In genomic region chr6:89042664-89043063, GRCh38 we compare ENCODE assay signal across 1 cellular context.
TF ChIP-seq lines count a peak whose summit lies in the region.

No MANE protein-coding gene starts in this region.

TF ChIP-seq in A549, 52 proteins besides CTCF, POLR2A, EP300 and RAD21 (continued from another document):
- TF ChIP-seq TFCP2L1 (CRISPR knock-in tag; IDR thresholded peaks at IDR 0.05): no peak
- TF ChIP-seq RCOR1 (IDR thresholded peaks at IDR 0.05; ENCODE audit: low read depth, low read length): no peak
- no peak for TF ChIP-seq NR3C1 (IDR thresholded peaks at IDR 0.05)
- TF ChIP-seq CEBPB (IDR thresholded peaks at IDR 0.05): no peak
- no peak for TF ChIP-seq MAX (IDR thresholded peaks at IDR 0.05)
- TF ChIP-seq POLR2AphosphoS2 (conservative IDR thresholded peaks at IDR 0.05; ENCODE audit: low read length): no peak
- TF ChIP-seq HOXB5 (CRISPR knock-in tag; IDR thresholded peaks at IDR 0.05): no peak
- no peak for TF ChIP-seq JUNB (IDR thresholded peaks at IDR 0.05)
- TF ChIP-seq HOXA7 (CRISPR knock-in tag; IDR thresholded peaks at IDR 0.05): no peak
- TF ChIP-seq PHF8 (IDR thresholded peaks at IDR 0.05; ENCODE audit: borderline replicate concordance, low read depth): no peak
- no peak for TF ChIP-seq HDAC2 (IDR thresholded peaks at IDR 0.05)
- no peak for TF ChIP-seq EHF (CRISPR knock-in tag; IDR thresholded peaks at IDR 0.05)
- TF ChIP-seq ZNF302 (CRISPR knock-in tag; IDR thresholded peaks at IDR 0.05): no peak
- no peak for TF ChIP-seq ZC3H11A (IDR thresholded peaks at IDR 0.05)
- no peak for TF ChIP-seq USF2 (IDR thresholded peaks at IDR 0.05)
